In the genomic region with DNA sequence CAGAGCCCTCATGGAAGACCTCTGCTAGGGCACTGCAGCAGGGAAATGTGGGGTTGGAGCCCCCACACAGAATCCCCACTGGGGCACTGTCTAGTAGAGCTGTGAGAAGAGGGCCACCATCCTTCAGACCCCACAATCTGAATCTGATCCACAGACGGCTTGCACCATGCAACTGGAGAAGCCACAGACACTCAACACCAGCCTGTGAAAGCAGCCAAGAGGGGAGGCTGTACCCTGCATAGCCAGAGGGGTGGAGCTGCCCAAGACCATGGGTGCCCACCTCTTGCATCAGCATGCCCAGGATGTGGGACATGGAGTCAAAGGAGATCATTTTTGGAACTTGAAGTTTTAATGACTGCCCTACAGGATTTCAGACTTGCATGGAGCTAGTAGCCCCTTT, we compare ENCODE assay signal across 22 cellular contexts. TPM values are rescaled to one million over a fixed set of nuclear protein-coding genes. Genes with fewer than 3 reads are reported as not detected.
A peak's percentile ranks its signal among the peaks of the same experiment; 100 is the strongest.
DNase-seq lines count a peak whose midpoint lies in the region; ATAC-seq and TF ChIP-seq lines count a peak whose summit lies in the region.
"Had no signal": no experiment of that assay in that cellular context is flagged by ENCODE, and none has a peak within 500 bp of the region (broad histone marks: within the 10 kb centered on the region; RNA-seq: fewer than 3 reads in every experiment).

No MANE protein-coding gene starts in this region.

- H3K23ac ChIP-seq in trophoblast cell (ENCODE audit: low read length): no peak overlapping the region

- peaks cover 29% of the 10 kb centered on the region for H3K9me3 Mint-ChIP-seq in activated CD4-positive, alpha-beta T cell treated with anti-CD3 and anti-CD28 coated beads, Interleukin-2, amount 10 ng/mL, durations not matched to agents 24 days and 14 days
- H3K9me3 Mint-ChIP-seq in natural killer cell: peaks cover 2 to 5% of the 10 kb centered on the region in 2 donors
- H3K9me3 Mint-ChIP-seq in natural killer cell treated with Interleukin-12 subunit alpha and Interleukin-12 subunit beta and Interleukin-15 and Interleukin-18, amount 100 ng/mL, for 72 hours: peaks cover 21% of the 10 kb centered on the region
- H3K9me3 Mint-ChIP-seq in activated naive CD8-positive, alpha-beta T cell treated with anti-CD3 and anti-CD28 coated beads for 36 hours: peaks cover 42% of the 10 kb centered on the region

- no peak overlapping the region for H4K91ac ChIP-seq in trophoblast cell (ENCODE audit: low read depth, low read length)

- peak; percentile 12 to 41 (median 18) for ATAC-seq in natural killer cell
- ATAC-seq in natural killer cell treated with Interleukin-12 subunit alpha and Interleukin-12 subunit beta and Interleukin-15 and Interleukin-18, amount 100 ng/mL, for 72 hours: no peak
- ATAC-seq in HG03457 (IDR thresholded peaks at IDR 0.05; ENCODE audit: unreplicated experiment): no peak

- no peaks in the 10 kb centered on the region for H3K4me1 ChIP-seq in trophoblast cell (ENCODE audit: control insufficient read depth in 1 of 2, insufficient read depth in 2 of 2, low read length in 2 of 2)
- H3K4me1 ChIP-seq: BLaER1 treated with 17β-estradiol and CSF1 and Interleukin-3, amounts not matched to agents 10 nM and 100 nM had no signal

- no peak overlapping the region for H3K4me3 Mint-ChIP-seq in activated CD4-positive, alpha-beta T cell treated with anti-CD3 and anti-CD28 coated beads, Interleukin-2, amount 10 ng/mL, durations not matched to agents 24 days and 14 days
- peak overlapping the region; percentile 42 for H3K4me3 Mint-ChIP-seq in natural killer cell
- no peak overlapping the region for H3K4me3 Mint-ChIP-seq in natural killer cell treated with Interleukin-12 subunit alpha and Interleukin-12 subunit beta and Interleukin-15 and Interleukin-18, amount 100 ng/mL, for 72 hours
- no peak overlapping the region for H3K4me3 Mint-ChIP-seq in activated naive CD8-positive, alpha-beta T cell treated with anti-CD3 and anti-CD28 coated beads for 36 hours
- H3K4me3 Mint-ChIP-seq: IgD-negative memory B cell had no signal

- H3K36me3 ChIP-seq in trophoblast cell (ENCODE audit: control insufficient read depth in 1 of 2, insufficient read depth in 2 of 2, low read length in 2 of 2): no peaks in the 10 kb centered on the region
- H3K36me3 ChIP-seq: BLaER1 treated with 17β-estradiol and CSF1 and Interleukin-3, amounts not matched to agents 10 nM and 100 nM had no signal

- TF ChIP-seq CTCF in natural killer cell (IDR thresholded peaks at IDR 0.05): no peak

- no peaks in the 10 kb centered on the region for H3K27me3 Mint-ChIP-seq in activated CD4-positive, alpha-beta T cell treated with anti-CD3 and anti-CD28 coated beads, Interleukin-2, amount 10 ng/mL, durations not matched to agents 24 days and 14 days
- H3K27me3 Mint-ChIP-seq in natural killer cell (ENCODE audit: low read depth in 2 of 2): no peaks in the 10 kb centered on the region
- H3K27me3 Mint-ChIP-seq in natural killer cell treated with Interleukin-12 subunit alpha and Interleukin-12 subunit beta and Interleukin-15 and Interleukin-18, amount 100 ng/mL, for 72 hours: no peaks in the 10 kb centered on the region
- H3K27me3 Mint-ChIP-seq in activated naive CD8-positive, alpha-beta T cell treated with anti-CD3 and anti-CD28 coated beads for 36 hours: no peaks in the 10 kb centered on the region
- H3K27me3 Mint-ChIP-seq: IgD-negative memory B cell had no signal

- H4K8ac ChIP-seq in trophoblast cell (ENCODE audit: low read depth, low read length): no peak overlapping the region

- peak overlapping the region; percentile 41 for H3K4me3 ChIP-seq in trophoblast cell (ENCODE audit: low read depth, low read length)
- H3K4me3 ChIP-seq: BLaER1 treated with 17β-estradiol and CSF1 and Interleukin-3, amounts not matched to agents 10 nM and 100 nM had no signal

- no peak overlapping the region for H2BK120ac ChIP-seq in trophoblast cell (ENCODE audit: insufficient read depth, low read length, poor library complexity)

- H2BK5ac ChIP-seq in trophoblast cell (ENCODE audit: low read depth, low read length, poor library complexity): no peak overlapping the region

- H3K79me2 ChIP-seq in trophoblast cell (ENCODE audit: control insufficient read depth, insufficient read depth, low read length, poor library complexity): no peaks in the 10 kb centered on the region

- H4K12ac ChIP-seq in trophoblast cell (ENCODE audit: low read depth, low read length): no peak overlapping the region

- peak overlapping the region; percentile 48 for H3K27ac Mint-ChIP-seq in activated CD4-positive, alpha-beta T cell treated with anti-CD3 and anti-CD28 coated beads, Interleukin-2, amount 10 ng/mL, durations not matched to agents 24 days and 14 days
- H3K27ac Mint-ChIP-seq in natural killer cell: no peak overlapping the region
- H3K27ac Mint-ChIP-seq in natural killer cell treated with Interleukin-12 subunit alpha and Interleukin-12 subunit beta and Interleukin-15 and Interleukin-18, amount 100 ng/mL, for 72 hours: no peak overlapping the region
- peak overlapping the region; percentile 67 for H3K27ac Mint-ChIP-seq in activated naive CD8-positive, alpha-beta T cell treated with anti-CD3 and anti-CD28 coated beads for 36 hours
- H3K27ac Mint-ChIP-seq: IgD-negative memory B cell had no signal

- no peaks in the 10 kb centered on the region for H3K9me3 ChIP-seq in trophoblast cell (ENCODE audit: insufficient read depth, low read depth, low read length)
- H3K9me3 ChIP-seq: SK-N-SH had no signal

- intact Hi-C loops in activated CD4-positive, alpha-beta T cell treated with anti-CD3 and anti-CD28 coated beads, Interleukin-2, amount 10 ng/mL, durations not matched to agents 24 days and 14 days (cut with micrococcal nuclease): no loop called here
- intact Hi-C loops in natural killer cell (cut with micrococcal nuclease): loop anchor here (10.0 kb wide), 1 partner anchor 1226 kb away; a partner anchor contains a TSS

- H3K14ac ChIP-seq in trophoblast cell (ENCODE audit: low read length): no peak overlapping the region

- H2AK5ac ChIP-seq in trophoblast cell (ENCODE audit: low read length): no peak overlapping the region

- DNase-seq in activated CD4-positive, alpha-beta T cell treated with anti-CD3 and anti-CD28 coated beads, Interleukin-2, amount 10 ng/mL, durations not matched to agents 24 days and 14 days: peak; percentile 50
- no peak for DNase-seq in activated CD4-positive, alpha-beta T cell treated with anti-CD3 and anti-CD28 coated beads, Interleukin-2, amount 50 U/mL, for 48 hours
- no peak for DNase-seq in natural killer cell
- DNase-seq in natural killer cell treated with Interleukin-12 subunit alpha and Interleukin-12 subunit beta and Interleukin-15 and Interleukin-18, amount 100 ng/mL, for 72 hours (ENCODE audit: low spot score): no peak
- DNase-seq in activated naive CD8-positive, alpha-beta T cell treated with anti-CD3 and anti-CD28 coated beads for 36 hours: no peak
- no peak for DNase-seq in trophoblast cell
- no peak for DNase-seq in epidermal melanocyte (ENCODE audit: insufficient read length, low spot score)
- DNase-seq: 8988T, DMS53, GF-D8, MV-4-11, NCI-H1105 treated with DMSO at 0.1 percent for 48 hours, NCI-H2029 treated with DMSO at 0.1 percent for 48 hours, NCI-H226, NCI-H510A treated with DMSO at 0.1 percent for 48 hours, NCI-H748 treated with DMSO at 0.1 percent for 48 hours, SIG-M5, SK-N-SH had no signal

- H3K36me3 Mint-ChIP-seq in activated CD4-positive, alpha-beta T cell treated with anti-CD3 and anti-CD28 coated beads, Interleukin-2, amount 10 ng/mL, durations not matched to agents 24 days and 14 days (ENCODE audit: low read depth): peaks cover 92% of the 10 kb centered on the region
- peaks cover 29% of the 10 kb centered on the region for H3K36me3 Mint-ChIP-seq in natural killer cell
- peaks cover 78% of the 10 kb centered on the region for H3K36me3 Mint-ChIP-seq in natural killer cell treated with Interleukin-12 subunit alpha and Interleukin-12 subunit beta and Interleukin-15 and Interleukin-18, amount 100 ng/mL, for 72 hours
- H3K36me3 Mint-ChIP-seq in activated naive CD8-positive, alpha-beta T cell treated with anti-CD3 and anti-CD28 coated beads for 36 hours: peaks cover 97% of the 10 kb centered on the region

- H3K79me1 ChIP-seq in trophoblast cell (ENCODE audit: low read length): no peaks in the 10 kb centered on the region

- no peak overlapping the region for H3K9ac ChIP-seq in trophoblast cell (ENCODE audit: low read length)
- H3K9ac ChIP-seq: BLaER1 treated with 17β-estradiol and CSF1 and Interleukin-3, amounts not matched to agents 10 nM and 100 nM; SK-N-SH had no signal

- no peak overlapping the region for H3K18ac ChIP-seq in trophoblast cell (ENCODE audit: low read length)

- H3K27me3 ChIP-seq in trophoblast cell (ENCODE audit: insufficient read depth, low read length): no peaks in the 10 kb centered on the region
- H3K27me3 ChIP-seq: BLaER1 treated with 17β-estradiol and CSF1 and Interleukin-3, amounts not matched to agents 10 nM and 100 nM had no signal

- peaks cover 68% of the 10 kb centered on the region for H3K4me1 Mint-ChIP-seq in activated CD4-positive, alpha-beta T cell treated with anti-CD3 and anti-CD28 coated beads, Interleukin-2, amount 10 ng/mL, durations not matched to agents 24 days and 14 days
- H3K4me1 Mint-ChIP-seq in natural killer cell: peaks cover 45 to 49% of the 10 kb centered on the region in 2 donors
- H3K4me1 Mint-ChIP-seq in natural killer cell treated with Interleukin-12 subunit alpha and Interleukin-12 subunit beta and Interleukin-15 and Interleukin-18, amount 100 ng/mL, for 72 hours (ENCODE audit: low read depth in 2 of 2): peaks cover 73 to 80% of the 10 kb centered on the region in 2 donors
- H3K4me1 Mint-ChIP-seq in activated naive CD8-positive, alpha-beta T cell treated with anti-CD3 and anti-CD28 coated beads for 36 hours: peaks cover 66% of the 10 kb centered on the region

- H2BK12ac ChIP-seq in trophoblast cell (ENCODE audit: low read length): no peak overlapping the region

- no peak overlapping the region for H3K4me2 ChIP-seq in trophoblast cell (ENCODE audit: low read length)
- H3K4me2 ChIP-seq: BLaER1 treated with 17β-estradiol and CSF1 and Interleukin-3, amounts not matched to agents 10 nM and 100 nM; SK-N-SH had no signal

- WGBS in trophoblast cell (ENCODE audit: extremely low coverage, insufficient coverage, insufficient read length): no CpG with 5 or more reads among the region's 1 CpG

- H3K27ac ChIP-seq in trophoblast cell (ENCODE audit: low read depth, low read length): no peak overlapping the region
- H3K27ac ChIP-seq: BLaER1 treated with 17β-estradiol and CSF1 and Interleukin-3, amounts not matched to agents 10 nM and 100 nM; RWPE1 had no signal

- no peak overlapping the region for H3K4ac ChIP-seq in trophoblast cell (ENCODE audit: low read depth, low read length)

- no peak overlapping the region for H2AFZ ChIP-seq in trophoblast cell (ENCODE audit: insufficient read depth, low read length, poor library complexity)

RNA-seq across cellular contexts. Expression of a gene that starts 6.5 kb away (rescaled TPM):
- 121 and 123 TPM in 2 replicates for total RNA-seq in activated CD4-positive, alpha-beta T cell treated with anti-CD3 and anti-CD28 coated beads, Interleukin-2, amount 10 ng/mL, durations not matched to agents 24 days and 14 days
- 100 to 1,000 TPM; 151 to 178 (median 162) TPM for total RNA-seq in natural killer cell
- 100 to 1,000 TPM; 153 to 181 TPM for total RNA-seq in natural killer cell treated with Interleukin-12 subunit alpha and Interleukin-12 subunit beta and Interleukin-15 and Interleukin-18, amount 100 ng/mL, for 72 hours
- total RNA-seq in activated naive CD8-positive, alpha-beta T cell treated with anti-CD3 and anti-CD28 coated beads for 36 hours: 10 to 100 TPM; 57.2 to 57.7 TPM
- polyA plus RNA-seq in trophoblast cell (2013): 0.12 and 0.19 TPM in 2 replicates

Comparison
In these comparisons a context has a peak if more than half of its experiments do, and no peak if none do; other contexts are left out.
1. ATAC-seq: peak in natural killer cell (3 of 3); none in natural killer cell treated with Interleukin-12 subunit alpha and Interleukin-12 subunit beta and Interleukin-15 and Interleukin-18, amount 100 ng/mL, for 72 hours (0 of 2) and HG03457 (single experiment).
2. H3K27ac Mint-ChIP-seq: peak in activated CD4-positive, alpha-beta T cell treated with anti-CD3 and anti-CD28 coated beads, Interleukin-2, amount 10 ng/mL, durations not matched to agents 24 days and 14 days (single experiment) and activated naive CD8-positive, alpha-beta T cell treated with anti-CD3 and anti-CD28 coated beads for 36 hours (single experiment); none in natural killer cell (0 of 2) and natural killer cell treated with Interleukin-12 subunit alpha and Interleukin-12 subunit beta and Interleukin-15 and Interleukin-18, amount 100 ng/mL, for 72 hours (0 of 2).